21 cellular contexts compared by ENCODE assay signal in the genomic region with DNA sequence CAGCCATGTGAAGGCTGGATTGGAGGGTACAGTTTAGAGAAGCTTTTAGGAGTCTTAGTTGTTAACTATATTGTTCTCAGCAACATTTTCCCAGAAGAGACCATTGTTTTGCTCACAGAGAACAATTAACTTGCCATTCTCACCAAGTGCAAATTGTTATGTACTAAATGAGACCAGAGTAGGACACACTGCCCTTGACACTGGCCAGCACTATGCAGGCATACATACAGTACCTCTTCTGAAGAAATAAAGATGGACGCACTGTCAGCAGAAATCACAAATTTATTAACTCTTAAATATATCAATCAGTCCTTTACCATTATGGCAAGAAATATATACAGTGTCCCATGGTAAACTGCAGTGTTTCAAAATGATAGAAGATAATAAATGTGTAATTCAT.
DNase-seq lines count a peak whose midpoint lies in the region; ATAC-seq and TF ChIP-seq lines count a peak whose summit lies in the region.
"Had no signal": no experiment of that assay in that cellular context is flagged by ENCODE, and none has a peak within 500 bp of the region (broad histone marks: within the 10 kb centered on the region; RNA-seq: fewer than 3 reads in every experiment).

No MANE protein-coding gene starts in this region.

- no peak overlapping the region for H2AFZ ChIP-seq in IMR-90 (replicated peaks; ENCODE audit: low read length, poor library complexity)

- H2BK15ac ChIP-seq in IMR-90 (ENCODE audit: low read depth, low read length), result no peak overlapping the region

- H3K9me1 ChIP-seq in IMR-90 (ENCODE audit: insufficient read depth, low read length), result no peaks in the 10 kb centered on the region; the same call in 1 of the 2 replicates

- H3K9me3 ChIP-seq in heart left ventricle (peaks cover 0 to 2% (median 0%) of the 10 kb centered on the region in 12 donors), right atrium auricular region (no peaks in the 10 kb centered on the region), IMR-90 (ENCODE audit: control insufficient read depth, insufficient read depth, low read length) (no peaks in the 10 kb centered on the region), gastroesophageal sphincter (no peaks in the 10 kb centered on the region), sigmoid colon (no peaks in the 10 kb centered on the region), suprapubic skin (no peaks in the 10 kb centered on the region), mucosa of descending colon (no peaks in the 10 kb centered on the region)
- H3K9me3 ChIP-seq: BE2C had no signal

- H3K4me2 ChIP-seq in IMR-90 (ENCODE audit: low read depth, low read length), result no peak overlapping the region

- peaks cover 0 to 32% (median 26%) of the 10 kb centered on the region in 9 donors for H3K36me3 ChIP-seq in heart left ventricle
- peaks cover 5% of the 10 kb centered on the region for H3K36me3 ChIP-seq in right atrium auricular region
- H3K36me3 ChIP-seq in IMR-90 (ENCODE audit: control insufficient read depth, insufficient read depth, low read length), result peaks cover 8% of the 10 kb centered on the region
- H3K36me3 ChIP-seq in gastroesophageal sphincter, result peaks cover 0 to 14% of the 10 kb centered on the region in 2 donors
- H3K36me3 ChIP-seq in sigmoid colon, result peaks cover 0 to 17% (median 1%) of the 10 kb centered on the region in 4 donors
- H3K36me3 ChIP-seq in suprapubic skin, result peaks cover 14% of the 10 kb centered on the region
- peaks cover 3% of the 10 kb centered on the region for H3K36me3 ChIP-seq in mucosa of descending colon (ENCODE audit: low read depth)
- H3K36me3 ChIP-seq: BE2C had no signal

- H3K27me3 ChIP-seq in heart left ventricle (no peaks in the 10 kb centered on the region), right atrium auricular region (no peaks in the 10 kb centered on the region), IMR-90 (ENCODE audit: control insufficient read depth, insufficient read depth, low read length) (no peaks in the 10 kb centered on the region), gastroesophageal sphincter (no peaks in the 10 kb centered on the region), sigmoid colon (no peaks in the 10 kb centered on the region), suprapubic skin (no peaks in the 10 kb centered on the region)
- H3K27me3 ChIP-seq: BE2C had no signal

- TF ChIP-seq EP300 in gastroesophageal sphincter (IDR thresholded peaks at IDR 0.05) (no peak), sigmoid colon (IDR thresholded peaks at IDR 0.05) (no peak), suprapubic skin (IDR thresholded peaks at IDR 0.05) (no peak)

- no peak for TF ChIP-seq CTCF in heart left ventricle (IDR thresholded peaks at IDR 0.05)
- TF ChIP-seq CTCF in right atrium auricular region (IDR thresholded peaks at IDR 0.05), result no peak
- no peak for TF ChIP-seq CTCF in IMR-90 (conservative IDR thresholded peaks at IDR 0.05; ENCODE audit: low read depth, low read length)
- no peak for TF ChIP-seq CTCF in gastroesophageal sphincter (IDR thresholded peaks at IDR 0.05)
- no peak for TF ChIP-seq CTCF in sigmoid colon (IDR thresholded peaks at IDR 0.05)
- no peak for TF ChIP-seq CTCF in suprapubic skin (IDR thresholded peaks at IDR 0.05)
- TF ChIP-seq CTCF in mucosa of descending colon (IDR thresholded peaks at IDR 0.05), result no peak

- no peak overlapping the region for H3K4me3 ChIP-seq in heart left ventricle
- no peak overlapping the region for H3K4me3 ChIP-seq in right atrium auricular region
- no peak overlapping the region for H3K4me3 ChIP-seq in IMR-90 (ENCODE audit: insufficient read depth, low read depth, low read length)
- no peak overlapping the region for H3K4me3 ChIP-seq in gastroesophageal sphincter
- no peak overlapping the region for H3K4me3 ChIP-seq in sigmoid colon
- H3K4me3 ChIP-seq in suprapubic skin, result no peak overlapping the region
- H3K4me3 ChIP-seq in mucosa of descending colon, result no peak overlapping the region
- H3K4me3 ChIP-seq: K562 had no signal

- DNase-seq in heart left ventricle, result no peak
- no peak for DNase-seq in right atrium auricular region (ENCODE audit: low spot score)
- DNase-seq in IMR-90, result no peak
- DNase-seq in sigmoid colon, result no peak
- DNase-seq in activated CD4-positive, alpha-beta T cell treated with anti-CD3 and anti-CD28 coated beads for 48 hours, result no peak
- no peak for DNase-seq in suprapubic skin (ENCODE audit: low spot score in 2 of 2)
- DNase-seq in mucosa of descending colon, result no peak
- DNase-seq: BE2C; CD4-positive, CD25-positive, alpha-beta regulatory T cell; COR-L47; GDM1; HCEC 1CT; NCI-H1105; NCI-H1694 treated with DMSO at 0.1 percent for 48 hours; NCI-H2227 treated with DMSO at 0.1 percent for 48 hours; NCI-H510A treated with DMSO at 0.1 percent for 48 hours; NCI-H774; SHP77 had no signal

- 0 out of 4 replicates have a peak, but pooled peaks cover 3 to 4% of the 10 kb centered on the region in 2 experiments for H3K79me1 ChIP-seq in IMR-90 (ENCODE audit: low read depth in 1 of 2, low read length in 2 of 2)

- no peak overlapping the region for H3K18ac ChIP-seq in IMR-90 (ENCODE audit: low read depth, low read length)

- no peak overlapping the region for H4K5ac ChIP-seq in IMR-90 (ENCODE audit: low read depth, low read length)

- POLR2A ChIA-PET in IMR-90 (lab: Charles Lee; ENCODE audit: unreplicated experiment), result no interaction called here

- dilution Hi-C loops in IMR-90 (cut with HindIII; ENCODE audit: low sequenced_read_pairs, unreplicated experiment), result no loop called here

- H3K14ac ChIP-seq in IMR-90 (replicated peaks; ENCODE audit: low read depth, low read length), result no peak overlapping the region

- no peak overlapping the region for H2BK5ac ChIP-seq in IMR-90 (ENCODE audit: low read depth, low read length, poor library complexity, severe bottlenecking)

- in situ Hi-C loops in IMR-90 (cut with MboI; ENCODE audit: low sequenced_read_pairs), result no loop called here

- H2AK5ac ChIP-seq in IMR-90 (ENCODE audit: low read depth, low read length), result no peak overlapping the region

- H2BK20ac ChIP-seq in IMR-90 (ENCODE audit: low read depth, low read length), result no peak overlapping the region

- no peak for TF ChIP-seq RAD21 in IMR-90 (IDR thresholded peaks at IDR 0.05; ENCODE audit: low read length)

- CTCF ChIA-PET in IMR-90 (lab: Yijun Ruan, JAX), result no interaction called here

- ATAC-seq in heart left ventricle, result peak in 3 of 4 donors; percentile 17 to 50 (median 42)
- no peak for ATAC-seq in IMR-90 (ENCODE audit: low read depth)
- ATAC-seq in gastroesophageal sphincter, result no peak
- no peak for ATAC-seq in mucosa of descending colon
- ATAC-seq: K562 had no signal

- no peak overlapping the region for H3K4ac ChIP-seq in IMR-90 (ENCODE audit: low read depth, low read length)

- no peak overlapping the region for H3K23ac ChIP-seq in IMR-90 (ENCODE audit: low read depth, low read length)

- 64 to 69% (median 67%) methylated on average over 1 of the region's 1 CpG for WGBS in heart left ventricle, 4 donors
- WGBS in IMR-90 (ENCODE audit: extremely low coverage in 2 of 2, insufficient read length in 1 of 2), 2 experiments, result no CpG with 5 or more reads among the region's 1 CpG
- WGBS in gastroesophageal sphincter (ENCODE audit: low coverage in 1 of 2), 2 donors, result 85 to 89% methylated on average over 1 of the region's 1 CpG
- WGBS in sigmoid colon, 2 donors, result 96 to 98% methylated on average over 1 of the region's 1 CpG
- WGBS in suprapubic skin, result 94% methylated on average over 1 of the region's 1 CpG

- intact Hi-C loops in heart left ventricle (cut with DNase I), result loop anchor here in 2 of 10 donors (5.0 to 10.0 kb wide), 2 partner anchors 53 to 310 kb away; partner anchors contain the start of gene CAMK2D (in 1 of the 2)
- intact Hi-C loops in IMR-90 (cut with micrococcal nuclease), result no loop called here
- intact Hi-C loops in sigmoid colon (cut with DNase I), result no loop called here
- intact Hi-C loops in mucosa of descending colon (cut with DNase I, micrococcal nuclease), result no loop called here

- peaks cover 0 to 55% (median 27%) of the 10 kb centered on the region in 12 donors for H3K4me1 ChIP-seq in heart left ventricle
- H3K4me1 ChIP-seq in right atrium auricular region, result peaks cover 0 to 41% of the 10 kb centered on the region in 2 donors
- H3K4me1 ChIP-seq in IMR-90 (ENCODE audit: control insufficient read depth, insufficient read depth, low read length), result peaks cover 5% of the 10 kb centered on the region
- H3K4me1 ChIP-seq in gastroesophageal sphincter, result peaks cover 0 to 65% (median 7%) of the 10 kb centered on the region in 3 donors
- H3K4me1 ChIP-seq in sigmoid colon, result peaks cover 0 to 69% (median 49%) of the 10 kb centered on the region in 4 donors
- H3K4me1 ChIP-seq in suprapubic skin, result peaks cover 30% of the 10 kb centered on the region
- no peaks in the 10 kb centered on the region for H3K4me1 ChIP-seq in mucosa of descending colon (ENCODE audit: low read depth)
- H3K4me1 ChIP-seq: BE2C had no signal

- H2AK9ac ChIP-seq in IMR-90 (replicated peaks; ENCODE audit: low read depth, low read length, poor library complexity), result no peak overlapping the region

- BruUV-seq in IMR-90 (replicated peaks; lab: Mats Ljungman, UMichigan), result no TSS peak

- no peak overlapping the region for H3K56ac ChIP-seq in IMR-90 (ENCODE audit: extremely low read depth, insufficient read depth, low read length)

- TF ChIP-seq POLR2A in heart left ventricle (IDR thresholded peaks at IDR 0.05), result no peak
- TF ChIP-seq POLR2A in IMR-90 (IDR thresholded peaks at IDR 0.05; ENCODE audit: low read depth, low read length), result no peak
- TF ChIP-seq POLR2A in gastroesophageal sphincter (IDR thresholded peaks at IDR 0.05), result no peak
- TF ChIP-seq POLR2A in sigmoid colon (IDR thresholded peaks at IDR 0.05), result no peak
- TF ChIP-seq POLR2A in suprapubic skin (IDR thresholded peaks at IDR 0.05), result no peak

- H4K8ac ChIP-seq in IMR-90 (ENCODE audit: low read depth in 2 of 2, low read length in 2 of 2), result no peak overlapping the region

- H4K20me1 ChIP-seq in IMR-90 (ENCODE audit: insufficient read depth, low read length), result no peaks in the 10 kb centered on the region

- H2BK120ac ChIP-seq in IMR-90 (ENCODE audit: low read depth, low read length), result no peak overlapping the region

- H3K9ac ChIP-seq in IMR-90 (ENCODE audit: low read depth, low read length), result no peak overlapping the region

- H4K91ac ChIP-seq in IMR-90 (ENCODE audit: insufficient read depth, low read depth, low read length), result no peak overlapping the region

- H3K27ac ChIP-seq in heart left ventricle, result peak overlapping the region in 10 of 12 donors; percentile 8 to 84 (median 43)
- H3K27ac ChIP-seq in right atrium auricular region, result peak overlapping the region in 1 of 2 donors; percentile 56
- no peak overlapping the region for H3K27ac ChIP-seq in IMR-90 (ENCODE audit: insufficient read depth, low read length)
- H3K27ac ChIP-seq in gastroesophageal sphincter, result peak overlapping the region in 3 of 4 donors; percentile 18 to 75 (median 68)
- H3K27ac ChIP-seq in sigmoid colon, result peak overlapping the region; percentile 70 to 80 (median 73)
- no peak overlapping the region for H3K27ac ChIP-seq in suprapubic skin
- H3K27ac ChIP-seq: HL-60 had no signal

TF ChIP-seq in IMR-90, 13 proteins besides CTCF, POLR2A, EP300 and RAD21:
- no peak for TF ChIP-seq FOS (IDR thresholded peaks at IDR 0.05; ENCODE audit: low read depth, low read length)
- TF ChIP-seq MAFK (IDR thresholded peaks at IDR 0.05; ENCODE audit: low read depth, low read length), result peak; percentile 70
- no peak for TF ChIP-seq CEBPB (IDR thresholded peaks at IDR 0.05; ENCODE audit: low read depth, low read length)

Comparison
In these comparisons a context has a peak if more than half of its experiments do, and no peak if none do; other contexts are left out.
1. ATAC-seq: peak in heart left ventricle (3 of 4); none in IMR-90 (single experiment), gastroesophageal sphincter (single experiment) and mucosa of descending colon (single experiment).
2. H3K27ac ChIP-seq: peak in heart left ventricle (10 of 12), gastroesophageal sphincter (3 of 4) and sigmoid colon (4 of 4); none in IMR-90 (single experiment) and suprapubic skin (single experiment).